ENCODE assay signal across 1 cellular context in genomic region chr20:17883592-17884317, GRCh38.
TF ChIP-seq lines count a peak whose summit lies in the region.

No MANE protein-coding gene starts in this region.

TF ChIP-seq in HepG2, 621 proteins besides CTCF, POLR2A, EP300 and RAD21 (continued from another document):
- TF ChIP-seq THRA (CRISPR knock-in tag; IDR thresholded peaks at IDR 0.05; ENCODE audit: borderline replicate concordance): no peak
